ENCODE assay signal across 11 cellular contexts in genomic region chr15:89772933-89773583, GRCh38. TPM values are rescaled to one million over a fixed set of nuclear protein-coding genes. Genes with fewer than 3 reads are reported as not detected.
DNase-seq lines count a peak whose midpoint lies in the region; ATAC-seq, FAIRE-seq and TF ChIP-seq lines count a peak whose summit lies in the region.
"Had no signal": no experiment of that assay in that cellular context is flagged by ENCODE, and none has a peak within 500 bp of the region (broad histone marks: within the 10 kb centered on the region; RNA-seq: fewer than 3 reads in every experiment).

No MANE protein-coding gene starts in this region.

- H3K27me3 ChIP-seq in osteoblast (ENCODE audit: insufficient read depth, low read length) (no peaks in the 10 kb centered on the region), small intestine (ENCODE audit: control insufficient read depth in 2 of 2, insufficient read depth in 2 of 2, low read length in 2 of 2) (no peaks in the 10 kb centered on the region)

- peaks cover 29% of the 10 kb centered on the region for H3K4me1 ChIP-seq in osteoblast (ENCODE audit: insufficient read depth, low read length)
- peaks cover 4 to 5% of the 10 kb centered on the region in 2 donors for H3K4me1 ChIP-seq in small intestine (ENCODE audit: control insufficient read depth in 2 of 2, insufficient read depth in 1 of 2, low read depth in 1 of 2, low read length in 1 of 2)

- no peaks in the 10 kb centered on the region for H4K20me1 ChIP-seq in osteoblast (ENCODE audit: insufficient read depth, low read length)

- DNase-seq in GM12865 (ENCODE audit: low read depth), result peak; percentile 24
- no peak for DNase-seq in LNCaP clone FGC (ENCODE audit: low read depth)
- peak; percentile 55 for DNase-seq in dedifferentiated amniotic fluid mesenchymal stem cell (ENCODE audit: extremely low spot score)
- peak; percentile 35 for DNase-seq in osteoblast (ENCODE audit: insufficient read length, low spot score, missing footprints)
- no peak for DNase-seq in UCSD-AML1 (lab: John Stamatoyannopoulos, UW; ENCODE audit: unreplicated experiment)
- DNase-seq in NCI-H2029 treated with DMSO at 0.1 percent for 48 hours (lab: John Stamatoyannopoulos, UW), result no peak
- no peak for DNase-seq in small intestine
- DNase-seq: activated CD4-positive, alpha-beta T cell treated with anti-CD3 and anti-CD28 coated beads, Interleukin-2, amount 50 U/mL, for 48 hours had no signal

- H3K27ac ChIP-seq in osteoblast (ENCODE audit: low read depth, low read length) (no peak overlapping the region), small intestine (ENCODE audit: low read depth in 1 of 2, low read length in 1 of 2) (no peak overlapping the region)

- 52 to 59% (median 52%) methylated on average over 3 of the region's 3 CpGs for WGBS in small intestine, 3 donors

- H3K36me3 ChIP-seq in osteoblast (ENCODE audit: insufficient read depth, low read length) (no peaks in the 10 kb centered on the region), small intestine (ENCODE audit: control insufficient read depth in 2 of 2, insufficient read depth in 2 of 2, low read length in 2 of 2) (no peaks in the 10 kb centered on the region)

- FAIRE-seq in small intestine (lab: Jason Lieb, UNC), result no peak
- FAIRE-seq: colon, RCC 7860 had no signal

- no peak overlapping the region for H2AFZ ChIP-seq in osteoblast (ENCODE audit: low read length)

- no peaks in the 10 kb centered on the region for H3K79me2 ChIP-seq in osteoblast (ENCODE audit: insufficient read depth, low read length)

- TF ChIP-seq CTCF in GM12865 (IDR thresholded peaks at IDR 0.05; ENCODE audit: insufficient read depth, low read depth, low read length, missing control alignments) (peak; percentile 35), LNCaP clone FGC (IDR thresholded peaks at IDR 0.05; ENCODE audit: control insufficient read depth, extremely low read depth, insufficient read depth) (peak; percentile 20; the same call in 1 of the 2 replicates), osteoblast (IDR thresholded peaks at IDR 0.05; ENCODE audit: extremely low read depth, low read depth, low read length) (peak; percentile 25)

- no peaks in the 10 kb centered on the region for H3K9me3 ChIP-seq in osteoblast (ENCODE audit: low read depth, low read length)
- no peaks in the 10 kb centered on the region for H3K9me3 ChIP-seq in small intestine (ENCODE audit: control insufficient read depth, low read depth)

- H3K4me2 ChIP-seq in osteoblast (ENCODE audit: insufficient read depth, low read length), result no peak overlapping the region

- no peak for ATAC-seq in GM21526 (IDR thresholded peaks at IDR 0.05; ENCODE audit: low FRiP score, unreplicated experiment)

- H3K4me3 ChIP-seq in GM12865 (ENCODE audit: low read depth, low read length) (no peak overlapping the region), LNCaP clone FGC (ENCODE audit: low read depth, low read length) (no peak overlapping the region), osteoblast (ENCODE audit: insufficient read depth, low read length) (no peak overlapping the region), small intestine (ENCODE audit: low read depth in 1 of 2, low read length in 2 of 2) (no peak overlapping the region)

RNA-seq across cellular contexts. Expression of gene MESP2, which starts 3.1 kb away (rescaled TPM):
- 0.72 and 1.5 TPM in 2 replicates for total RNA-seq in osteoblast
- under 1 TPM in 1 of 3 donors, not detected in 2; 0.39 TPM for polyA plus RNA-seq in small intestine

RNA-seq across cellular contexts. Expression of gene MESP1, which starts 22.0 kb away (rescaled TPM):
- total RNA-seq in osteoblast, result under 0.01 TPM in 2 replicates
- 1 to 10 TPM in 1 of 3 donors, under 1 TPM in 1, not detected in 1; 0.97 to 1.1 TPM for polyA plus RNA-seq in small intestine

RNA-seq across cellular contexts. Expression of gene ANPEP, which starts 41.6 kb away (rescaled TPM):
- 87.9 and 98.7 TPM in 2 replicates for total RNA-seq in osteoblast
- polyA plus RNA-seq in small intestine, result 1,000 to 10,000 TPM; 1,286 to 3,293 (median 3,150) TPM

Comparison
In these comparisons a context has a peak if more than half of its experiments do, and no peak if none do; other contexts are left out.
1. DNase-seq: peak in GM12865 (single experiment), dedifferentiated amniotic fluid mesenchymal stem cell (single experiment) and osteoblast (single experiment); none in LNCaP clone FGC (single experiment), UCSD-AML1 (single experiment), NCI-H2029 treated with DMSO at 0.1 percent for 48 hours (single experiment) and small intestine (single experiment).
2. Peak in every context shown above with its lines, with median percentiles within 50 percentile points of each other: CTCF ChIP-seq.